Comparison of ENCODE assay signal across 9 cellular contexts in the genomic region with DNA sequence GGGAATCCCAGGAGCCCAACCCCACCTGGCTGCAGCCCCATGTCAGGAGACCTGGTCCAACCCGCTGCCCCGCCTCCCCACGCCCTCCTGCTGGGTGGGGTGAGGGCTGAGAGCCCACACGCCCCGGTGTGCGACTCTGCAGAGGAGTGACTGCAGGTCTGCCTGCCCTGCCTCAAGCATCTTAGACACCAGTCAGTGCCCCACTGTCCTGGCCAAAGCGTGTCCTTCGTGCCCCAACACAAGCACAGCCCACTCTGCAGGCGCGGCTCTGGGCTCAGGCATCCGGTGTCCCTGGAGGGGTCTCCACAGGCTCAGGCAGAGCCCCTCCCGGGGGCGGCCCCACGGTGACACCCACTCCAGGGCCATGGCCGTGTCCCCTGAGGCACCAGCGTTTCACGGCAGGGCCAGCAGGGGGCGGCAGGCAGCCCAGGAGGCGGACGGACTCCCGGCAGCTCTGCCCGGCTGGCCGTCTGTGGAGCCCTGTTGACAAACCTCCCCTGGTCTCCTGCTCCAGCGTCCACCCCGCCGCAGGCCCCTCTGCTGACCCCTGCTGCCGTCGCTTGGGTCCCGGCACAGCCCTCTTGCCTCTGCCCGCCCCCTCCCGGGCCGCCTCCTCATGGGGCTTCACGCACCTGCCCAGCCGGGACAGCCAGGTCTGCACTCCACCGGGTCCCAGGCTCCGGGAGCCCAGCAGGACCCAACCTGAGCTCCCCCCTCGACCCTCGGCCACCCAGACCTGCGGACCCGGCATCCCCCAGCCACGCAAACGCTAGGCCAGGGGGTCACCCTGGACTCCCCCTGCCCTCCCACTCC. TPM values are rescaled to one million over a fixed set of nuclear protein-coding genes. Genes with fewer than 3 reads are reported as not detected.
A peak's percentile ranks its signal among the peaks of the same experiment; 100 is the strongest.
DNase-seq lines count a peak whose midpoint lies in the region; ATAC-seq, FAIRE-seq and TF ChIP-seq lines count a peak whose summit lies in the region.
"Had no signal": no experiment of that assay in that cellular context is flagged by ENCODE, and none has a peak within 500 bp of the region (broad histone marks: within the 10 kb centered on the region; RNA-seq: fewer than 3 reads in every experiment).

No MANE protein-coding gene starts in this region.

- CTCF ChIA-PET in AG04449 (lab: Yijun Ruan, JAX), result interaction anchor here (0.8 to 3.7 kb wide), 8 partner anchors 11 to 177 kb away, joined by 3 to 30 read pairs (median 4); no protein-coding TSS in a partner anchor

- H4K20me1 ChIP-seq in GM23248 (ENCODE audit: insufficient read depth), result no peaks in the 10 kb centered on the region

- in situ Hi-C loops in GM23248 (cut with MboI), result no loop called here

- no peaks in the 10 kb centered on the region for H3K36me3 Mint-ChIP-seq in type B pancreatic cell

- intact Hi-C loops in pancreas (cut with DNase I), result no loop called here

- no peaks in the 10 kb centered on the region for H3K9me3 Mint-ChIP-seq in type B pancreatic cell
- H3K9me3 Mint-ChIP-seq: stimulated activated naive CD8-positive, alpha-beta T cell treated with anti-CD3 and anti-CD28 coated beads, Interleukin-15, Interleukin-2, amounts not matched to agents 100 ng/mL and 50 ng/mL, for 24 hours had no signal

- H3K27ac ChIP-seq in GM23248 (no peak overlapping the region), pancreas (no peak overlapping the region)

- H3K4me3 ChIP-seq in AG04449 (ENCODE audit: low read depth, low read length), result no peak overlapping the region
- no peak overlapping the region for H3K4me3 ChIP-seq in GM23248
- H3K4me3 ChIP-seq in pancreas, result peak overlapping the region in 2 of 4 donors; percentile 37 to 43

- H3K9me2 ChIP-seq in GM23248 (ENCODE audit: insufficient read depth), result no peaks in the 10 kb centered on the region

- no peaks in the 10 kb centered on the region for H3K79me2 ChIP-seq in GM23248 (ENCODE audit: insufficient read depth)

- 0 out of 2 replicates have a peak overlapping the region, but pooled peaks have one; percentile 53 for H2AFZ ChIP-seq in GM23248

- peak; percentile 93 for TF ChIP-seq CTCF in AG04449 (IDR thresholded peaks at IDR 0.05; ENCODE audit: insufficient read depth, low read length, missing control alignments)
- TF ChIP-seq CTCF in pancreas (IDR thresholded peaks at IDR 0.05), result peak; percentile 83 to 90 (median 87)
- peak; percentile 90 for TF ChIP-seq CTCF in type B pancreatic cell (conservative IDR thresholded peaks at IDR 0.05)

- H3K36me3 ChIP-seq in GM23248 (ENCODE audit: low read depth) (no peaks in the 10 kb centered on the region), pancreas (no peaks in the 10 kb centered on the region)

- H3K9me3 ChIP-seq in GM23248 (ENCODE audit: low read depth) (no peaks in the 10 kb centered on the region), pancreas (no peaks in the 10 kb centered on the region)

- H3K4me3 Mint-ChIP-seq in type B pancreatic cell, result no peak overlapping the region
- H3K4me3 Mint-ChIP-seq: stimulated activated naive CD8-positive, alpha-beta T cell treated with anti-CD3 and anti-CD28 coated beads, Interleukin-15, Interleukin-2, amounts not matched to agents 100 ng/mL and 50 ng/mL, for 24 hours had no signal

- POLR2A ChIA-PET in AG04449 (lab: Yijun Ruan, JAX), result no interaction called here

- no peak for FAIRE-seq in pancreas (lab: Jason Lieb, UNC)

- no peak overlapping the region for H3K27ac Mint-ChIP-seq in type B pancreatic cell
- H3K27ac Mint-ChIP-seq: stimulated activated naive CD8-positive, alpha-beta T cell treated with anti-CD3 and anti-CD28 coated beads, Interleukin-15, Interleukin-2, amounts not matched to agents 100 ng/mL and 50 ng/mL, for 24 hours had no signal

- no peak for DNase-seq in AG04449 (ENCODE audit: low read depth, low spot score)
- peak; percentile 78 for DNase-seq in GM23248
- peak; percentile 21 for DNase-seq in RKO (ENCODE audit: low spot score)
- peak; percentile 63 for DNase-seq in activated effector memory CD4-positive, alpha-beta T cell treated with Interleukin-2 at 50 U/mL for 16 hours
- peak; percentile 31 for DNase-seq in foreskin melanocyte
- peak; percentile 58 to 94 (median 84) for DNase-seq in pancreas
- DNase-seq in type B pancreatic cell (ENCODE audit: extremely low spot score, unreplicated experiment), result no peak

- H3K27me3 ChIP-seq in GM23248 (replicated peaks; ENCODE audit: insufficient read depth) (peaks cover 7% of the 10 kb centered on the region; the same call in 1 of the 2 replicates), pancreas (no peaks in the 10 kb centered on the region)

- peaks cover 24% of the 10 kb centered on the region for H3K27me3 Mint-ChIP-seq in type B pancreatic cell

- 15 to 16% methylated on average over 30 to 34 of the region's 42 CpGs for WGBS in GM23248 (ENCODE audit: low coverage in 1 of 2, low lambda C conversion rate in 2 of 2, missing lambda C conversion rate in 2 of 2), 2 experiments
- WGBS in pancreas, 2 donors, result 2 to 6% methylated on average over 40 to 42 of the region's 42 CpGs

- H3K9ac ChIP-seq in GM23248, result no peak overlapping the region

- peak; percentile 72 to 83 (median 78) for ATAC-seq in pancreas
- ATAC-seq in HG03025 (IDR thresholded peaks at IDR 0.05; ENCODE audit: low FRiP score, unreplicated experiment), result no peak

- H3F3A ChIP-seq in GM23248 (ENCODE audit: insufficient read depth), result no peaks in the 10 kb centered on the region

- H3K4me1 Mint-ChIP-seq in type B pancreatic cell (ENCODE audit: unreplicated experiment), result peaks cover 10% of the 10 kb centered on the region

- H3K4me1 ChIP-seq in GM23248 (ENCODE audit: insufficient read depth), result no peaks in the 10 kb centered on the region
- peaks cover 4 to 24% (median 9%) of the 10 kb centered on the region in 3 donors for H3K4me1 ChIP-seq in pancreas

- H3K4me2 ChIP-seq in GM23248 (ENCODE audit: unreplicated experiment), result peak overlapping the region; percentile 24

RNA-seq across cellular contexts. Expression of a gene that starts 8.6 kb away (rescaled TPM):
- 46.5 and 77.7 TPM in 2 replicates for total RNA-seq in GM23248 (2014; rRNA removed; shearing (Covaris generic))
- polyA plus RNA-seq in GM23248 (2016; fragmentation: Nextera tagmentation; extraction: Ambion mirVana) (133 and 134 TPM in 2 replicates), pancreas (10 to 100 TPM; 35.3 to 42.0 TPM)
- total RNA-seq in pancreas (10 to 100 TPM; 30.0 to 57.9 (median 36.1) TPM), type B pancreatic cell (ENCODE audit: low replicate concordance) (157 and 170 TPM in 2 replicates)

RNA-seq across cellular contexts. Expression of a gene that starts 32.6 kb away (rescaled TPM):
- 0.13 and 0.86 TPM in 2 replicates for total RNA-seq in GM23248 (2014; rRNA removed; shearing (Covaris generic))
- 0.23 and 0.24 TPM in 2 replicates for polyA plus RNA-seq in GM23248 (2016; fragmentation: Nextera tagmentation; extraction: Ambion mirVana)
- total RNA-seq in pancreas, result 10 to 100 TPM in 3 of 6 donors, 1 to 10 TPM in 3; 2.1 to 13.1 (median 9.4) TPM
- polyA plus RNA-seq in pancreas, result 100 to 1,000 TPM in 1 of 2 donors, 10 to 100 TPM in 1; 47.4 to 110 TPM
- 5.0 and 6.9 TPM in 2 replicates for total RNA-seq in type B pancreatic cell (ENCODE audit: low replicate concordance)

RNA-seq across cellular contexts. Expression of a gene that starts 45.0 kb away (rescaled TPM):
- not detected in 2 replicates for total RNA-seq in GM23248 (2014; rRNA removed; shearing (Covaris generic))
- polyA plus RNA-seq in GM23248 (2016; fragmentation: Nextera tagmentation; extraction: Ambion mirVana), result not detected in 2 replicates
- total RNA-seq in pancreas, result under 1 TPM in 1 of 6 donors, not detected in 5; 0.61 TPM
- polyA plus RNA-seq in pancreas, result under 1 TPM; 0.19 to 0.26 TPM
- total RNA-seq in type B pancreatic cell (ENCODE audit: low replicate concordance), result not detected in 2 replicates

RNA-seq across cellular contexts. Expression of a gene that starts 50.8 kb away (rescaled TPM):
- 88.0 and 110 TPM in 2 replicates for total RNA-seq in GM23248 (2014; rRNA removed; shearing (Covaris generic))
- polyA plus RNA-seq in GM23248 (2016; fragmentation: Nextera tagmentation; extraction: Ambion mirVana) (105 and 106 TPM in 2 replicates), pancreas (10 to 100 TPM; 34.1 to 40.9 TPM)
- total RNA-seq in pancreas (10 to 100 TPM; 22.2 to 32.3 (median 29.4) TPM), type B pancreatic cell (ENCODE audit: low replicate concordance) (53.1 and 54.0 TPM in 2 replicates)

RNA-seq across cellular contexts. Expression of a gene that starts 50.9 kb away (rescaled TPM):
- total RNA-seq in GM23248 (2014; rRNA removed; shearing (Covaris generic)), result 52.4 and 85.8 TPM in 2 replicates
- polyA plus RNA-seq in GM23248 (2016; fragmentation: Nextera tagmentation; extraction: Ambion mirVana) (99.9 and 109 TPM in 2 replicates), pancreas (10 to 100 TPM; 58.2 to 75.3 TPM)
- total RNA-seq in pancreas (10 to 100 TPM; 28.0 to 51.5 (median 36.2) TPM), type B pancreatic cell (ENCODE audit: low replicate concordance) (55.6 and 68.5 TPM in 2 replicates)

Comparison
In these comparisons a context has a peak if more than half of its experiments do, and no peak if none do; other contexts are left out.
1. DNase-seq: peak in GM23248 (single experiment), RKO (single experiment), activated effector memory CD4-positive, alpha-beta T cell treated with Interleukin-2 at 50 U/mL for 16 hours (single experiment), foreskin melanocyte (single experiment) and pancreas (6 of 6); none in AG04449 (single experiment) and type B pancreatic cell (single experiment).
2. Peak in every context shown above with its lines, with median percentiles within 50 percentile points of each other: CTCF ChIP-seq.